Comparison of ENCODE assay signal across 1 cellular context in genomic region chr9:68749135-68749534, GRCh38.
TF ChIP-seq lines count a peak whose summit lies in the region.

No MANE protein-coding gene starts in this region.

TF ChIP-seq in K562, 482 proteins besides CTCF, POLR2A, EP300 and RAD21 (continued from another document):
- TF ChIP-seq E2F8 (IDR thresholded peaks at IDR 0.05; ENCODE audit: low read depth, partially characterized antibody) (no peak), PHF8 (IDR thresholded peaks at IDR 0.05; ENCODE audit: borderline replicate concordance, low read length) (no peak), ID3 (CRISPR knock-in tag; IDR thresholded peaks at IDR 0.05) (no peak), ID3 (tag; IDR thresholded peaks at IDR 0.05) (no peak), MAZ (CRISPR knock-in tag; conservative IDR thresholded peaks at IDR 0.05 in 1 of 2, IDR thresholded peaks at IDR 0.05 in 1 of 2) (no peak), ZNF143 (CRISPR knock-in tag; IDR thresholded peaks at IDR 0.05) (no peak), ZNF24 (IDR thresholded peaks at IDR 0.05) (no peak), SMAD1 (IDR thresholded peaks at IDR 0.05; ENCODE audit: low read depth, low read length, partially characterized antibody) (no peak), ZNF740 (CRISPR knock-in tag; IDR thresholded peaks at IDR 0.05) (no peak), ZNF740 (tag; IDR thresholded peaks at IDR 0.05) (no peak), HNRNPUL1 (IDR thresholded peaks at IDR 0.05; ENCODE audit: low read length) (no peak), CHAMP1 (IDR thresholded peaks at IDR 0.05) (no peak), ZNF407 (IDR thresholded peaks at IDR 0.05; ENCODE audit: low read depth) (no peak), SRSF3 (IDR thresholded peaks at IDR 0.05; ENCODE audit: insufficient read depth, low read length) (no peak), ZKSCAN3 (CRISPR knock-in tag; IDR thresholded peaks at IDR 0.05) (no peak)
